In genomic region chr7:137895301-137896201, GRCh38 we compare ENCODE assay signal across 12 cellular contexts. TPM values are rescaled to one million over a fixed set of nuclear protein-coding genes. Genes with fewer than 3 reads are reported as not detected.
DNase-seq lines count a peak whose midpoint lies in the region; ATAC-seq and TF ChIP-seq lines count a peak whose summit lies in the region.
"Had no signal": no experiment of that assay in that cellular context is flagged by ENCODE, and none has a peak within 500 bp of the region (broad histone marks: within the 10 kb centered on the region; RNA-seq: fewer than 3 reads in every experiment).

No MANE protein-coding gene starts in this region.

- no TSS peak for BruUV-seq in Caco-2 (replicated peaks; lab: Mats Ljungman, UMichigan)

- WGBS in hepatocyte (ENCODE audit: low lambda C conversion rate, missing lambda C conversion rate), result 87% methylated on average over 8 of the region's 8 CpGs

- no peak overlapping the region for H3K9ac ChIP-seq in OCI-LY3 (ENCODE audit: low read length)
- H3K9ac ChIP-seq in MM.1S (ENCODE audit: low read length), result no peak overlapping the region

- peaks cover 13% of the 10 kb centered on the region for H3F3A ChIP-seq in MM.1S (ENCODE audit: insufficient read depth, low read length)

- intact Hi-C loops in Caco-2 (cut with micrococcal nuclease; ENCODE audit: unreplicated experiment), result no loop called here

- peaks cover 70% of the 10 kb centered on the region for H3K36me3 ChIP-seq in OCI-LY3 (replicated peaks; ENCODE audit: low read depth, low read length)
- no peaks in the 10 kb centered on the region for H3K36me3 ChIP-seq in hepatocyte (replicated peaks; ENCODE audit: insufficient read depth, low read depth)
- H3K36me3 ChIP-seq in MM.1S (replicated peaks; ENCODE audit: insufficient read depth, low read length), result peaks cover 9% of the 10 kb centered on the region; the same call in 1 of the 2 replicates
- H3K36me3 ChIP-seq in Caco-2 (ENCODE audit: control insufficient read depth, insufficient read depth, low read length), result no peaks in the 10 kb centered on the region; the same call in 1 of the 2 replicates

- H3K4me2 ChIP-seq in OCI-LY3 (ENCODE audit: low read length) (peak overlapping the region; percentile 61), hepatocyte (no peak overlapping the region), MM.1S (ENCODE audit: low read depth, low read length) (no peak overlapping the region)

- CTCF ChIA-PET in GM10248 (lab: Yijun Ruan, JAX), result interaction anchor here (0.6 to 9.0 kb wide), 10 partner anchors 7 to 289 kb away, joined by 3 to 70 read pairs (median 4); partner anchors contain the start of gene CREB3L2
- CTCF ChIA-PET in Caco-2 (lab: Charles Lee), result interaction anchor here (0.7 kb wide), 1 partner anchor 1558 kb away, joined by 3 read pairs; no protein-coding TSS in a partner anchor

- H4K20me1 ChIP-seq in OCI-LY3 (ENCODE audit: insufficient read depth, low read length) (peaks cover 37% of the 10 kb centered on the region), hepatocyte (ENCODE audit: insufficient read depth, poor library complexity, severe bottlenecking) (no peaks in the 10 kb centered on the region), MM.1S (ENCODE audit: insufficient read depth, low read length) (no peaks in the 10 kb centered on the region)

- H3K27ac ChIP-seq in OCI-LY3 (ENCODE audit: low read length) (peak overlapping the region; percentile 55), hepatocyte (no peak overlapping the region), MM.1S (ENCODE audit: low read length) (no peak overlapping the region)
- H3K27ac ChIP-seq: HL-60 had no signal

- peak; percentile 78 for ATAC-seq in GM18909 (IDR thresholded peaks at IDR 0.05; ENCODE audit: poor library complexity, unreplicated experiment)
- ATAC-seq in HG02798 (IDR thresholded peaks at IDR 0.05; ENCODE audit: poor library complexity, unreplicated experiment), result peak; percentile 75

- no peak overlapping the region for H2AFZ ChIP-seq in OCI-LY3 (ENCODE audit: low read depth, low read length)
- no peak overlapping the region for H2AFZ ChIP-seq in hepatocyte
- H2AFZ ChIP-seq in MM.1S (ENCODE audit: low read length), result no peak overlapping the region

- peaks cover 31% of the 10 kb centered on the region for H3K4me1 Mint-ChIP-seq in Caco-2 (ENCODE audit: low read depth, unreplicated experiment)

- H3K4me1 ChIP-seq in OCI-LY3 (ENCODE audit: low read length) (peaks cover 61% of the 10 kb centered on the region), hepatocyte (ENCODE audit: insufficient read depth) (peaks cover 5% of the 10 kb centered on the region), MM.1S (ENCODE audit: low read length) (peaks cover 11% of the 10 kb centered on the region), Caco-2 (peaks cover 31% of the 10 kb centered on the region)

- POLR2A ChIA-PET in GM10248 (lab: Yijun Ruan, JAX), result interaction anchor here (0.6 kb wide), 1 partner anchor 272 kb away, joined by 3 read pairs; no protein-coding TSS in a partner anchor
- POLR2A ChIA-PET in Caco-2 (lab: Charles Lee), result no interaction called here

- H3K9me2 ChIP-seq in hepatocyte (replicated peaks; ENCODE audit: insufficient read depth) (peaks cover 3% of the 10 kb centered on the region), MM.1S (replicated peaks; ENCODE audit: insufficient read depth, low read length) (no peaks in the 10 kb centered on the region)

- no peak overlapping the region for H3K4me3 Mint-ChIP-seq in Caco-2 (ENCODE audit: unreplicated experiment)

- H3K79me2 ChIP-seq in OCI-LY3 (ENCODE audit: low read length) (peaks cover 7% of the 10 kb centered on the region; the same call in 1 of the 2 replicates), hepatocyte (peaks cover 6% of the 10 kb centered on the region), MM.1S (ENCODE audit: low read length) (no peaks in the 10 kb centered on the region)

- peaks cover 85% of the 10 kb centered on the region for H3K36me3 Mint-ChIP-seq in Caco-2 (ENCODE audit: insufficient read depth, unreplicated experiment)

- H3K27me3 ChIP-seq in OCI-LY3 (ENCODE audit: low read depth, low read length) (no peaks in the 10 kb centered on the region), hepatocyte (no peaks in the 10 kb centered on the region), MM.1S (replicated peaks; ENCODE audit: insufficient read depth, low read length) (no peaks in the 10 kb centered on the region), Caco-2 (replicated peaks; ENCODE audit: control insufficient read depth, insufficient read depth, low read length) (no peaks in the 10 kb centered on the region)

- H3K9me3 ChIP-seq in OCI-LY3 (ENCODE audit: insufficient read depth, low read length) (no peaks in the 10 kb centered on the region), hepatocyte (ENCODE audit: low read depth) (no peaks in the 10 kb centered on the region), MM.1S (replicated peaks; ENCODE audit: insufficient read depth, low read length) (no peaks in the 10 kb centered on the region), Caco-2 (no peaks in the 10 kb centered on the region)

- H3K27me3 Mint-ChIP-seq in Caco-2 (ENCODE audit: insufficient read depth, unreplicated experiment), result no peaks in the 10 kb centered on the region

- no peak overlapping the region for H3K27ac Mint-ChIP-seq in Caco-2 (ENCODE audit: unreplicated experiment)

- peak overlapping the region; percentile 36 for H3K4me3 ChIP-seq in OCI-LY3 (ENCODE audit: low read length)
- H3K4me3 ChIP-seq in hepatocyte, result no peak overlapping the region
- no peak overlapping the region for H3K4me3 ChIP-seq in MM.1S (ENCODE audit: low read length)
- no peak overlapping the region for H3K4me3 ChIP-seq in Caco-2 (ENCODE audit: low read depth, low read length)

- TF ChIP-seq CTCF in GM10248 (IDR thresholded peaks at IDR 0.05; ENCODE audit: control extremely low read depth, extremely low read depth, low read depth, missing control alignments) (no peak), OCI-LY3 (IDR thresholded peaks at IDR 0.05; ENCODE audit: low read depth, low read length) (no peak), hepatocyte (IDR thresholded peaks at IDR 0.05; ENCODE audit: poor library complexity) (no peak), MM.1S (IDR thresholded peaks at IDR 0.05; ENCODE audit: low read length) (no peak), Caco-2 (IDR thresholded peaks at IDR 0.05; ENCODE audit: insufficient read depth in 1 of 2, low read depth in 1 of 2, low read length in 1 of 2, severe bottlenecking in 1 of 2, unreplicated experiment in 1 of 2) (no peak)

- H3K9me3 Mint-ChIP-seq in Caco-2 (ENCODE audit: unreplicated experiment), result no peaks in the 10 kb centered on the region

- DNase-seq in GM10248 (ENCODE audit: extremely low spot score), result peak; percentile 51
- no peak for DNase-seq in hepatocyte (ENCODE audit: low spot score)
- DNase-seq in MM.1S, result no peak
- DNase-seq in 8988T, result no peak
- DNase-seq in Caco-2, result no peak
- DNase-seq: Calu3, NCI-H226, trophoblast cell had no signal

RNA-seq across cellular contexts. Expression of gene DGKI, which starts 48.8 kb away (rescaled TPM):
- total RNA-seq in hepatocyte (1.8 and 2.7 TPM in 2 replicates), Caco-2 (2022) (0.77 and 0.84 TPM in 2 replicates)
- 0.47 and 2.4 TPM in 2 replicates for polyA plus RNA-seq in hepatocyte
- total RNA-seq: Calu3 had no signal
